ENCODE assay signal across 21 cellular contexts in the genomic region with DNA sequence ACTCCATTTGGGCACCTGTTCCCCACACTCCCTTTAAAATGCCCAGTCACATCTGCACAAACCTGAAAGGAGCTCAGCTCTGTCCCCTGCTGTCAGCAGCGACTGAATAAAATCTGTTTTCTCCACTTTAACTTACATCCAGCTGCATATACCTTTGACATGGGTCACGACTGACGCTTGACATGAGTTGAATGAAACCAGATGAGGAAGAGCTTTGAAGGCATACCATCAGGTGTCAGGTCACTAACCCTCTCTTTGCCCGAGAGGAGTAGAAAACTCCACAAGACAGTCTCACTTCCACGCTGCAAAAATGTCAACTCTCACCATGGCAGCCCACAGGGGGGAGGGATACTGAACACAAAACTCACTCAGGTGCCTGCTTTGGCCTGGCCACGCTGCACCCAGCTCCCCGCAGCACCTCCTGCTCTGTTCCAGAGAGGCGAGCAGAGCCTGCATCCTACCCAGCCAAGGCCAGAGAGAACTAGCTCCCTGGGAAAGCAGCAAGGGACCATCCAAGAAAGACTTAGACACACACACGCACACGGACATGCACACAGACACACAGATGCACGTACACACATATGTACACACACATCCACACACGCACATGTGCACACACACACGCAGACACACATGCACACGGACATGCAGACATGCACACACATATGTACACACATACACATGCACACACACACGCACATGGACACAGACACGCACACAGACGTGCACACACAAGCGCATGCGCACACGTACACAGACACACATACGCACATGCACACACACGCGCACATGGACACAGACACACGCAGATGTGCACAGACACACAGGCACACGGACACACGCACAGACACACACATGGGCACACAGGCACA.
DNase-seq lines count a peak whose midpoint lies in the region; ATAC-seq and TF ChIP-seq lines count a peak whose summit lies in the region.
"Had no signal": no experiment of that assay in that cellular context is flagged by ENCODE, and none has a peak within 500 bp of the region (broad histone marks: within the 10 kb centered on the region; RNA-seq: fewer than 3 reads in every experiment).

No MANE protein-coding gene starts in this region.

- peak overlapping the region; percentile 99 for H3K4me2 ChIP-seq in DOHH2 (ENCODE audit: low read length)

- H3K9me2 ChIP-seq in DOHH2 (replicated peaks; ENCODE audit: control insufficient read depth, low read length), result no peaks in the 10 kb centered on the region

- peaks cover 3% of the 10 kb centered on the region for H3K9me3 Mint-ChIP-seq in chondrocyte (ENCODE audit: low read depth)
- no peaks in the 10 kb centered on the region for H3K9me3 Mint-ChIP-seq in natural killer cell
- H3K9me3 Mint-ChIP-seq: stimulated activated effector memory CD8-positive, alpha-beta T cell treated with anti-CD3 and anti-CD28 coated beads, Interleukin-12 subunit alpha, Interleukin-12 subunit beta, amount 100 ng/mL, for 72 hours had no signal

- H3K36me3 ChIP-seq in A673 (ENCODE audit: insufficient read depth, low read length, poor library complexity, severe bottlenecking), result no peaks in the 10 kb centered on the region
- peaks cover 6% of the 10 kb centered on the region; the same call in 1 of the 2 replicates for H3K36me3 ChIP-seq in DOHH2 (ENCODE audit: control insufficient read depth, low read length)
- H3K36me3 ChIP-seq in brain microvascular endothelial cell (replicated peaks), result no peaks in the 10 kb centered on the region
- H3K36me3 ChIP-seq: heart left ventricle had no signal

- no peak for ATAC-seq in natural killer cell
- no peak for ATAC-seq in GM18511 (IDR thresholded peaks at IDR 0.05; ENCODE audit: unreplicated experiment)
- no peak for ATAC-seq in HG03139 (IDR thresholded peaks at IDR 0.05; ENCODE audit: unreplicated experiment)
- ATAC-seq: heart left ventricle; stimulated activated effector memory CD8-positive, alpha-beta T cell treated with anti-CD3 and anti-CD28 coated beads, Interleukin-12 subunit alpha, Interleukin-12 subunit beta, amount 100 ng/mL, for 72 hours had no signal

- intact Hi-C loops in A673 (cut with micrococcal nuclease; ENCODE audit: unreplicated experiment) (no loop called here), natural killer cell (cut with micrococcal nuclease) (no loop called here)

- no peaks in the 10 kb centered on the region for H3K27me3 ChIP-seq in A673 (replicated peaks; ENCODE audit: insufficient read depth, low read depth, low read length, poor library complexity)
- no peaks in the 10 kb centered on the region for H3K27me3 ChIP-seq in DOHH2 (ENCODE audit: control insufficient read depth, low read length)
- no peaks in the 10 kb centered on the region for H3K27me3 ChIP-seq in brain microvascular endothelial cell (replicated peaks)
- H3K27me3 ChIP-seq: esophagus muscularis mucosa, heart left ventricle had no signal

- peak overlapping the region; percentile 65 for H3K27ac ChIP-seq in A673 (ENCODE audit: low read depth, low read length, poor library complexity, severe bottlenecking)
- peak overlapping the region; percentile 91 for H3K27ac ChIP-seq in DOHH2 (ENCODE audit: low read depth, low read length)
- H3K27ac ChIP-seq in brain microvascular endothelial cell, result no peak overlapping the region
- H3K27ac ChIP-seq: esophagus muscularis mucosa, heart left ventricle had no signal

- H3K4me3 ChIP-seq in A673 (ENCODE audit: low read depth, low read length, poor library complexity, severe bottlenecking), result no peak overlapping the region
- H3K4me3 ChIP-seq in DOHH2 (ENCODE audit: low read length), result peak overlapping the region; percentile 77; the same call in 1 of the 2 replicates
- no peak overlapping the region for H3K4me3 ChIP-seq in brain microvascular endothelial cell (ENCODE audit: low read depth, low read length)
- H3K4me3 ChIP-seq: esophagus muscularis mucosa, heart left ventricle had no signal

- H4K20me1 ChIP-seq in DOHH2 (ENCODE audit: control insufficient read depth, insufficient read depth, low read depth, low read length), result no peaks in the 10 kb centered on the region

- no peak overlapping the region for H3K27ac Mint-ChIP-seq in chondrocyte (ENCODE audit: unreplicated experiment)
- peak overlapping the region in 1 of 2 donors; percentile 51 for H3K27ac Mint-ChIP-seq in natural killer cell
- H3K27ac Mint-ChIP-seq: dendritic cell treated with granulocyte-macrophage colony-stimulating factor and Interleukin-4, amounts not matched to agents 40 ng/mL and 50 ng/mL, for 4 days; nephron; stimulated activated effector memory CD8-positive, alpha-beta T cell treated with anti-CD3 and anti-CD28 coated beads, Interleukin-12 subunit alpha, Interleukin-12 subunit beta, amount 100 ng/mL, for 72 hours had no signal

- in situ Hi-C loops in brain microvascular endothelial cell (cut with HindIII; ENCODE audit: low pct_ligation_motif_present, low sequenced_read_pairs), result no loop called here

- POLR2A ChIA-PET in A673 (lab: Charles Lee; ENCODE audit: low non-redundant PET), result interaction anchor here (0.5 kb wide), 1 partner anchor 11 kb away, joined by 3 read pairs; no protein-coding TSS in a partner anchor

- DNase-seq in A673 (ENCODE audit: low spot score) (no peak), chondrocyte (ENCODE audit: low spot score) (peak; percentile 48), natural killer cell (no peak), epidermal melanocyte (ENCODE audit: insufficient read length, low spot score) (no peak), brain microvascular endothelial cell (no peak)
- DNase-seq: activated CD4-positive, alpha-beta T cell treated with anti-CD3 and anti-CD28 coated beads, Interleukin-2, amount 50 U/mL, for 1 hour; anterior cingulate cortex; DMS153; H7; kidney glomerular epithelial cell; NCI-H1105; NK-92 treated with Interleukin-12 subunit alpha and Interleukin-12 subunit beta, amount 100 ng/mL, for 24 hours; T-helper 9 cell had no signal

- peaks cover 10% of the 10 kb centered on the region for H3K36me3 Mint-ChIP-seq in chondrocyte (ENCODE audit: low read depth)
- no peaks in the 10 kb centered on the region for H3K36me3 Mint-ChIP-seq in natural killer cell
- H3K36me3 Mint-ChIP-seq: stimulated activated effector memory CD8-positive, alpha-beta T cell treated with anti-CD3 and anti-CD28 coated beads, Interleukin-12 subunit alpha, Interleukin-12 subunit beta, amount 100 ng/mL, for 72 hours had no signal

- H3K4me1 Mint-ChIP-seq in chondrocyte (ENCODE audit: low read depth) (no peaks in the 10 kb centered on the region), natural killer cell (peaks cover 56 to 73% of the 10 kb centered on the region in 2 donors)

- peaks cover 18% of the 10 kb centered on the region for H3K79me2 ChIP-seq in DOHH2 (ENCODE audit: control insufficient read depth, low read length)

- BruUV-seq in A673 (replicated peaks; lab: Mats Ljungman, UMichigan), result no TSS peak

- CTCF ChIA-PET in A673 (lab: Charles Lee), result interaction anchor here (1.1 kb wide), 1 partner anchor 37 kb away, joined by 3 read pairs; no protein-coding TSS in a partner anchor

- TF ChIP-seq CTCF in A673 (conservative IDR thresholded peaks at IDR 0.05; ENCODE audit: low read depth, low read length) (no peak), DOHH2 (IDR thresholded peaks at IDR 0.05; ENCODE audit: low read depth, low read length, poor library complexity, severe bottlenecking) (no peak), chondrocyte (IDR thresholded peaks at IDR 0.05) (no peak), natural killer cell (IDR thresholded peaks at IDR 0.05) (no peak), brain microvascular endothelial cell (IDR thresholded peaks at IDR 0.05; ENCODE audit: low read depth, low read length, missing control alignments) (no peak)

- no peak overlapping the region for H3K4me3 Mint-ChIP-seq in chondrocyte (ENCODE audit: unreplicated experiment)
- H3K4me3 Mint-ChIP-seq in natural killer cell, result peak overlapping the region; percentile 18
- H3K4me3 Mint-ChIP-seq: dendritic cell treated with granulocyte-macrophage colony-stimulating factor and Interleukin-4, amounts not matched to agents 40 ng/mL and 50 ng/mL, for 4 days; nephron; stimulated activated effector memory CD8-positive, alpha-beta T cell treated with anti-CD3 and anti-CD28 coated beads, Interleukin-12 subunit alpha, Interleukin-12 subunit beta, amount 100 ng/mL, for 72 hours had no signal

- H3K9me3 ChIP-seq in A673 (ENCODE audit: low read depth, low read length, poor library complexity, severe bottlenecking), result no peaks in the 10 kb centered on the region
- H3K9me3 ChIP-seq in DOHH2 (ENCODE audit: control insufficient read depth, insufficient read depth, low read length), result no peaks in the 10 kb centered on the region
- H3K9me3 ChIP-seq: esophagus muscularis mucosa, heart left ventricle had no signal

- H3K4me1 ChIP-seq in A673 (ENCODE audit: insufficient read depth, low read length, poor library complexity, severe bottlenecking), result peaks cover 66% of the 10 kb centered on the region
- H3K4me1 ChIP-seq in DOHH2 (ENCODE audit: control insufficient read depth, low read length), result peaks cover 55% of the 10 kb centered on the region

- peaks cover 19% of the 10 kb centered on the region for H3F3A ChIP-seq in DOHH2 (ENCODE audit: control insufficient read depth, insufficient read depth)

- H3K27me3 Mint-ChIP-seq in chondrocyte (ENCODE audit: low read depth) (no peaks in the 10 kb centered on the region), natural killer cell (ENCODE audit: low read depth in 2 of 2) (peaks cover 38 to 41% of the 10 kb centered on the region in 2 donors)
- H3K27me3 Mint-ChIP-seq: dendritic cell treated with granulocyte-macrophage colony-stimulating factor and Interleukin-4, amounts not matched to agents 40 ng/mL and 50 ng/mL, for 4 days had no signal
